In genomic region chr6:132919476-132919875, GRCh38 we compare ENCODE assay signal across 1 cellular context.
TF ChIP-seq lines count a peak whose summit lies in the region.

No MANE protein-coding gene starts in this region.

TF ChIP-seq in H1, 55 proteins besides CTCF, POLR2A, EP300 and RAD21:
- TF ChIP-seq MAX (IDR thresholded peaks at IDR 0.05): no peak
- TF ChIP-seq CHD2 (IDR thresholded peaks at IDR 0.05; ENCODE audit: low read length): no peak
- TF ChIP-seq CBX5 (IDR thresholded peaks at IDR 0.05; ENCODE audit: low read depth, low read length): no peak
- no peak for TF ChIP-seq TAF1 (IDR thresholded peaks at IDR 0.05; ENCODE audit: low read depth, low read length)
- TF ChIP-seq SRF (IDR thresholded peaks at IDR 0.05; ENCODE audit: low read depth, low read length): no peak
- no peak for TF ChIP-seq JUND (IDR thresholded peaks at IDR 0.05; ENCODE audit: low read length)
